8 cellular contexts compared by ENCODE assay signal in genomic region chr10:119872610-119872859, GRCh38. TPM values are rescaled to one million over a fixed set of nuclear protein-coding genes. Genes with fewer than 3 reads are reported as not detected.
DNase-seq lines count a peak whose midpoint lies in the region; ATAC-seq and TF ChIP-seq lines count a peak whose summit lies in the region.

MCMBP (minus strand) TSS chr10:119872843; CDS start chr10:119872584, 259 bp downstream.

- TF ChIP-seq POLR2A in GM18951 (IDR thresholded peaks at IDR 0.05; ENCODE audit: extremely low read depth, insufficient read depth, insufficient read length) = peak; percentile 78
- TF ChIP-seq POLR2A in breast epithelium (IDR thresholded peaks at IDR 0.05) = no peak

- H3K27ac ChIP-seq in breast epithelium (peak within 1 kb of the TSS; percentile 85 to 95), liver (ENCODE audit: low read depth in 1 of 2, low read length in 2 of 2) (peak within 1 kb of the TSS; percentile 79 to 82), thymus (ENCODE audit: low read depth) (peak within 1 kb of the TSS; percentile 92)

- H3K9ac ChIP-seq in liver (ENCODE audit: low read depth in 1 of 2, low read length in 2 of 2) = peak within 1 kb of the TSS; percentile 88 to 93

- H3K4me3 ChIP-seq in breast epithelium = peak within 1 kb of the TSS; percentile 78 to 85 (median 84)
- peak within 1 kb of the TSS; percentile 86 to 99 (median 94) for H3K4me3 ChIP-seq in liver (ENCODE audit: low read depth in 1 of 3, low read length in 3 of 3)
- H3K4me3 ChIP-seq in thymus (ENCODE audit: low read length) = peak within 1 kb of the TSS; percentile 91

- TF ChIP-seq CTCF in breast epithelium (IDR thresholded peaks at IDR 0.05) = no peak
- TF ChIP-seq CTCF in liver (IDR thresholded peaks at IDR 0.05; ENCODE audit: low read depth, low read length, missing input control) = no peak

- H3K36me3 ChIP-seq in breast epithelium = no peaks in the 10 kb centered on the region
- no peaks in the 10 kb centered on the region for H3K36me3 ChIP-seq in liver (ENCODE audit: control insufficient read depth in 4 of 4, insufficient read depth in 3 of 4, low read depth in 1 of 4, low read length in 3 of 4)
- no peaks in the 10 kb centered on the region for H3K36me3 ChIP-seq in thymus (ENCODE audit: control insufficient read depth, insufficient read depth)

- H3K4me1 ChIP-seq in breast epithelium (peaks cover 0 to 5% of the 10 kb centered on the region in 2 donors), liver (ENCODE audit: control insufficient read depth in 4 of 4, insufficient read depth in 4 of 4, low read length in 3 of 4) (peaks cover 0 to 21% (median 12%) of the 10 kb centered on the region in 4 donors), thymus (ENCODE audit: control insufficient read depth, insufficient read depth, low read length) (peaks cover 16% of the 10 kb centered on the region)

- H3K27me3 ChIP-seq in breast epithelium = no peaks in the 10 kb centered on the region
- no peaks in the 10 kb centered on the region for H3K27me3 ChIP-seq in liver (ENCODE audit: control insufficient read depth in 4 of 4, insufficient read depth in 4 of 4, low read length in 3 of 4)
- no peaks in the 10 kb centered on the region for H3K27me3 ChIP-seq in thymus (ENCODE audit: control insufficient read depth, insufficient read depth)

- under 1% methylated on average over 42 of the region's 42 CpGs for WGBS in liver
- under 1% methylated on average over 42 of the region's 42 CpGs for WGBS in thymus

- no peak for TF ChIP-seq RAD21 in liver (IDR thresholded peaks at IDR 0.05)

- DNase-seq in breast epithelium (ENCODE audit: low spot score in 2 of 2) = no peak
- DNase-seq in NCI-H748 treated with DMSO at 0.1 percent for 48 hours (lab: John Stamatoyannopoulos, UW) = no peak
- DNase-seq in activated CD8-positive, alpha-beta memory T cell treated with anti-CD3 and anti-CD28 coated beads for 24 hours = no peak
- DNase-seq in amniotic stem cell (lab: John Stamatoyannopoulos, UW) = no peak

- intact Hi-C loops in breast epithelium (cut with DNase I; ENCODE audit: low total_unique reads) = no loop called here

- in situ Hi-C loops in GM18951 (cut with MboI; ENCODE audit: low sequenced_read_pairs, unreplicated experiment) = no loop called here

- ATAC-seq in HG03469 (IDR thresholded peaks at IDR 0.05; ENCODE audit: unreplicated experiment) = peak; percentile 14

- H3K9me3 ChIP-seq in breast epithelium (no peaks in the 10 kb centered on the region), liver (ENCODE audit: control insufficient read depth in 4 of 4, low read length in 3 of 4) (no peaks in the 10 kb centered on the region), thymus (ENCODE audit: control insufficient read depth) (no peaks in the 10 kb centered on the region)

TF ChIP-seq in liver, 16 proteins besides CTCF, POLR2A, EP300 and RAD21:
- no peak for TF ChIP-seq TAF1 (conservative IDR thresholded peaks at IDR 0.05)
- no peak for TF ChIP-seq SP1 (IDR thresholded peaks at IDR 0.05)
- TF ChIP-seq HNF4G (IDR thresholded peaks at IDR 0.05) = no peak
- no peak for TF ChIP-seq EGR1 (IDR thresholded peaks at IDR 0.05; ENCODE audit: low read depth in 2 of 2)
- no peak for TF ChIP-seq YY1 (IDR thresholded peaks at IDR 0.05)

RNA-seq across cellular contexts. Expression of gene MCMBP, which starts in this region (rescaled TPM):
- 10 to 100 TPM; 49.9 to 56.4 (median 52.2) TPM for total RNA-seq in breast epithelium
- 10 to 100 TPM; 19.3 to 23.2 TPM for total RNA-seq in liver
- 10 to 100 TPM in 1 of 2 donors, 1 to 10 TPM in 1; 6.1 to 15.2 TPM for polyA plus RNA-seq in liver
- polyA plus RNA-seq in thymus = 30.3 TPM
